In genomic region chr4:47650584-47651130, GRCh38 we compare ENCODE assay signal across 15 cellular contexts.
DNase-seq lines count a peak whose midpoint lies in the region; ATAC-seq and TF ChIP-seq lines count a peak whose summit lies in the region.
"Had no signal": no experiment of that assay in that cellular context is flagged by ENCODE, and none has a peak within 500 bp of the region (broad histone marks: within the 10 kb centered on the region; RNA-seq: fewer than 3 reads in every experiment).

No MANE protein-coding gene starts in this region.

- intact Hi-C loops in left ventricle myocardium superior (cut with micrococcal nuclease) = no loop called here
- intact Hi-C loops in thyroid gland (cut with DNase I) = no loop called here
- intact Hi-C loops in ovary (cut with DNase I) = no loop called here

- WGBS in thyroid gland, 2 donors = 47% methylated on average over 2 of the region's 2 CpGs
- 8 to 18% (median 13%) methylated on average over 2 of the region's 2 CpGs for WGBS in ovary, 3 donors

- no peak overlapping the region for H3K27ac ChIP-seq in right atrium auricular region
- no peak overlapping the region for H3K27ac ChIP-seq in thyroid gland
- no peak overlapping the region for H3K27ac ChIP-seq in ovary
- H3K27ac ChIP-seq: GM23248 had no signal

- TF ChIP-seq POLR2A in thyroid gland (IDR thresholded peaks at IDR 0.05) = no peak
- TF ChIP-seq POLR2A in ovary (IDR thresholded peaks at IDR 0.05) = no peak

- no peak for TF ChIP-seq CTCF in right atrium auricular region (IDR thresholded peaks at IDR 0.05)
- no peak for TF ChIP-seq CTCF in choroid plexus epithelial cell (conservative IDR thresholded peaks at IDR 0.05; ENCODE audit: low read depth, low read length)
- TF ChIP-seq CTCF in thyroid gland (IDR thresholded peaks at IDR 0.05) = no peak
- no peak for TF ChIP-seq CTCF in ovary (IDR thresholded peaks at IDR 0.05)

- peak; percentile 14 for ATAC-seq in left ventricle myocardium superior
- ATAC-seq in activated naive CD4-positive, alpha-beta T cell treated with anti-CD3 and anti-CD28 coated beads, Interleukin-2, amount 50 U/mL, for 72 hours = no peak

- H3K4me1 ChIP-seq in right atrium auricular region = no peaks in the 10 kb centered on the region
- no peaks in the 10 kb centered on the region for H3K4me1 ChIP-seq in thyroid gland
- H3K4me1 ChIP-seq in ovary (ENCODE audit: insufficient read depth) = no peaks in the 10 kb centered on the region
- H3K4me1 ChIP-seq: Caco-2 had no signal

- H3K4me3 ChIP-seq in right atrium auricular region (no peak overlapping the region), choroid plexus epithelial cell (ENCODE audit: low read depth, low read length) (no peak overlapping the region), thyroid gland (replicated peaks in 1 of 3) (no peak overlapping the region), ovary (no peak overlapping the region)
- H3K4me3 ChIP-seq: GM23248, MG63 had no signal

- no peak overlapping the region for H3K27ac Mint-ChIP-seq in activated naive CD4-positive, alpha-beta T cell treated with anti-CD3 and anti-CD28 coated beads, Interleukin-2, amount 50 U/mL, for 72 hours
- H3K27ac Mint-ChIP-seq: CD14-positive monocyte had no signal

- H3K9me3 ChIP-seq in right atrium auricular region (no peaks in the 10 kb centered on the region), thyroid gland (no peaks in the 10 kb centered on the region), ovary (no peaks in the 10 kb centered on the region)
- H3K9me3 ChIP-seq: Caco-2, MG63 had no signal

- no peaks in the 10 kb centered on the region for H3K36me3 Mint-ChIP-seq in activated naive CD4-positive, alpha-beta T cell treated with anti-CD3 and anti-CD28 coated beads, Interleukin-2, amount 50 U/mL, for 72 hours
- H3K36me3 Mint-ChIP-seq: CD14-positive monocyte had no signal

- TF ChIP-seq EP300 in ovary (IDR thresholded peaks at IDR 0.05) = no peak

- H3K27me3 ChIP-seq in right atrium auricular region (no peaks in the 10 kb centered on the region), thyroid gland (no peaks in the 10 kb centered on the region), ovary (no peaks in the 10 kb centered on the region)
- H3K27me3 ChIP-seq: MG63 had no signal

- no peaks in the 10 kb centered on the region for H3K9me3 Mint-ChIP-seq in activated naive CD4-positive, alpha-beta T cell treated with anti-CD3 and anti-CD28 coated beads, Interleukin-2, amount 50 U/mL, for 72 hours
- H3K9me3 Mint-ChIP-seq: CD14-positive monocyte had no signal

- H3K36me3 ChIP-seq in right atrium auricular region = no peaks in the 10 kb centered on the region
- no peaks in the 10 kb centered on the region for H3K36me3 ChIP-seq in thyroid gland
- H3K36me3 ChIP-seq in ovary = no peaks in the 10 kb centered on the region
- H3K36me3 ChIP-seq: MG63 had no signal

- DNase-seq in left ventricle myocardium superior = no peak
- no peak for DNase-seq in right atrium auricular region (ENCODE audit: low spot score)
- peak; percentile 87 for DNase-seq in choroid plexus epithelial cell (ENCODE audit: low read depth)
- peak; percentile 79 for DNase-seq in iris pigment epithelial cell (ENCODE audit: low read depth)
- DNase-seq in activated naive CD4-positive, alpha-beta T cell treated with anti-CD3 and anti-CD28 coated beads, Interleukin-2, amount 50 U/mL, for 72 hours (ENCODE audit: low spot score in 2 of 2) = no peak
- DNase-seq in thyroid gland = no peak
- DNase-seq in islet precursor cell = no peak
- DNase-seq in ovary = no peak
- DNase-seq: Caco-2, GM23248, KG1, MG63, NCI-H1092 treated with DMSO at 0.1 percent for 48 hours, NCI-H1694 had no signal

Comparison
In these comparisons a context has a peak if more than half of its experiments do, and no peak if none do; other contexts are left out.
1. DNase-seq: peak in choroid plexus epithelial cell (single experiment) and iris pigment epithelial cell (single experiment); none in left ventricle myocardium superior (single experiment), right atrium auricular region (single experiment), activated naive CD4-positive, alpha-beta T cell treated with anti-CD3 and anti-CD28 coated beads, Interleukin-2, amount 50 U/mL, for 72 hours (0 of 2), thyroid gland (0 of 2), islet precursor cell (single experiment) and ovary (0 of 5).